In the genomic region with DNA sequence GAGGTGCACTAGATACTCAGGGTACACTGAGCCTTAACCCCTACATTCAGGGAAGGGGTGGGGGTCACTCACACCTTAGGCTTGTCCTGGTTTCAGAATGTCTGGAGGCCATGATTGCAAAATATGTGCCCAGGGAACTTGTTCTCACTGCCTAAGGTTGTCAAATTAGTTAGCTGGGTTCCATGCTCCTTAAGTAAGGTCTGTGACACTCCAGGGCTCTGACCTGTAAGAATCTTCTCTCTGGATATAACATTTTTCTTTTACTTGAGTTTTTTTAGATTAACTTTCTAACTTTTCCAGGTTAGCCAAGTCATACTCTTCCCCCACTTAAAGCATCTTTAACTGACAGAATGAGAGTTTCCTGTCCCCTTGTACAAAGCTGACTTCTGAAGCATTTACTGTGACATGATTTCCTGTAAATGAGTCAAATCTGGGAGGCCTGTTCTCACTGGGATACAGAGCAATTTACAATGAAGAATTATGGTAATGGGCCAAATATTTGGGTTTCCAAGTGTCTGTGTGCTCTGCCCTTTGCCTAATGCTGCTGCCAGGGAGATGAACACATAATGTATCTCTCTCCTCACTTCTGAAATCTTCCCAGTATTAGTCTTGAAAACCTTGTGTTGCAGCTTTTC, we compare ENCODE assay signal across 10 cellular contexts.
DNase-seq lines count a peak whose midpoint lies in the region; ATAC-seq and TF ChIP-seq lines count a peak whose summit lies in the region.
"Had no signal": no experiment of that assay in that cellular context is flagged by ENCODE, and none has a peak within 500 bp of the region (broad histone marks: within the 10 kb centered on the region; RNA-seq: fewer than 3 reads in every experiment).

No MANE protein-coding gene starts in this region.

- H3T11ph ChIP-seq in H9 (ENCODE audit: low read length) = no peak overlapping the region

- no peak overlapping the region for H3K14ac ChIP-seq in mesenchymal stem cell (ENCODE audit: low read length in 2 of 2)
- H3K14ac ChIP-seq in H9 (ENCODE audit: insufficient read depth, low read length) = no peak overlapping the region

- no peak overlapping the region for H2BK20ac ChIP-seq in H9 (ENCODE audit: low read depth, low read length, poor library complexity, severe bottlenecking)

- peak; percentile 67 for ATAC-seq in GM21447 (IDR thresholded peaks at IDR 0.05; ENCODE audit: unreplicated experiment)
- ATAC-seq in activated naive CD4-positive, alpha-beta T cell treated with anti-CD3 and anti-CD28 coated beads, Interleukin-2, amount 50 U/mL, for 72 hours = peak; percentile 79 to 83

- peaks cover 4 to 14% of the 10 kb centered on the region in 2 donors for H3K36me3 Mint-ChIP-seq in activated naive CD4-positive, alpha-beta T cell treated with anti-CD3 and anti-CD28 coated beads, Interleukin-2, amount 50 U/mL, for 72 hours
- H3K36me3 Mint-ChIP-seq in H9 (ENCODE audit: insufficient read depth in 1 of 3, low read depth in 3 of 3) = peaks cover 8 to 30% (median 22%) of the 10 kb centered on the region in 3 experiments
- H3K36me3 Mint-ChIP-seq: CD4-positive, alpha-beta memory T cell had no signal

- no peak overlapping the region for H3K27ac ChIP-seq in A673 (ENCODE audit: low read depth, low read length, poor library complexity, severe bottlenecking)
- no peak overlapping the region for H3K27ac ChIP-seq in mesenchymal stem cell (ENCODE audit: low read length, poor library complexity, severe bottlenecking)
- no peak overlapping the region for H3K27ac ChIP-seq in H9 (ENCODE audit: insufficient read length, low read depth, low read length)

- no peak overlapping the region for H2BK15ac ChIP-seq in mesenchymal stem cell (ENCODE audit: low read depth, poor library complexity, severe bottlenecking)
- no peak overlapping the region for H2BK15ac ChIP-seq in H9 (ENCODE audit: low read depth, low read length)

- no peaks in the 10 kb centered on the region for H3K4me1 Mint-ChIP-seq in H9

- H2BK5ac ChIP-seq in mesenchymal stem cell (ENCODE audit: low read depth, low read length, poor library complexity, severe bottlenecking) (no peak overlapping the region), H9 (ENCODE audit: insufficient read length, low read length) (no peak overlapping the region)

- H2AFZ ChIP-seq in mesenchymal stem cell (ENCODE audit: low read depth, low read length) = no peak overlapping the region
- H2AFZ ChIP-seq in H9 (ENCODE audit: low read length) = no peak overlapping the region

- peaks cover 4 to 17% of the 10 kb centered on the region in 2 donors for H3K9me3 Mint-ChIP-seq in activated naive CD4-positive, alpha-beta T cell treated with anti-CD3 and anti-CD28 coated beads, Interleukin-2, amount 50 U/mL, for 72 hours
- H3K9me3 Mint-ChIP-seq in H9 = no peaks in the 10 kb centered on the region
- H3K9me3 Mint-ChIP-seq: neural crest cell had no signal

- CTCF ChIA-PET in A673 (lab: Charles Lee) = no interaction called here

- H4K91ac ChIP-seq in mesenchymal stem cell (ENCODE audit: low read length) (peak overlapping the region; percentile 9), H9 (ENCODE audit: insufficient read length, low read depth, low read length) (no peak overlapping the region)

- H2BK12ac ChIP-seq in mesenchymal stem cell (ENCODE audit: low read length in 2 of 2) (peak overlapping the region in 1 of 2 experiments; percentile 67), H9 (ENCODE audit: insufficient read length, low read depth, low read length) (no peak overlapping the region)

- H3K79me1 ChIP-seq in mesenchymal stem cell (replicated peaks; ENCODE audit: low read length, poor library complexity, severe bottlenecking) (no peaks in the 10 kb centered on the region), H9 (ENCODE audit: insufficient read depth, low read depth, low read length, poor library complexity, severe bottlenecking) (no peaks in the 10 kb centered on the region)

- BruUV-seq in A673 (replicated peaks; lab: Mats Ljungman, UMichigan) = no TSS peak

- TF ChIP-seq CTCF in A673 (conservative IDR thresholded peaks at IDR 0.05; ENCODE audit: low read depth, low read length) (no peak), H9 (conservative IDR thresholded peaks at IDR 0.05) (no peak)

- no peaks in the 10 kb centered on the region for H3K23me2 ChIP-seq in H9 (ENCODE audit: insufficient read length, low read depth, low read length, poor library complexity, severe bottlenecking)

- no peak overlapping the region for H3K4me3 Mint-ChIP-seq in H9
- H3K4me3 Mint-ChIP-seq: neural crest cell had no signal

- H2AK5ac ChIP-seq in mesenchymal stem cell (ENCODE audit: low read length, severe bottlenecking) = no peak overlapping the region
- H2AK5ac ChIP-seq in H9 (ENCODE audit: insufficient read length, low read length) = no peak overlapping the region

- no peak overlapping the region for H2BK120ac ChIP-seq in mesenchymal stem cell (ENCODE audit: low read depth, low read length)
- no peak overlapping the region for H2BK120ac ChIP-seq in H9 (ENCODE audit: low read depth, low read length, poor library complexity, severe bottlenecking)

- H3K36me3 ChIP-seq in A673 (ENCODE audit: insufficient read depth, low read length, poor library complexity, severe bottlenecking) = no peaks in the 10 kb centered on the region
- H3K36me3 ChIP-seq in mesenchymal stem cell (ENCODE audit: control insufficient read depth in 1 of 2, insufficient read depth in 2 of 2, low read depth in 1 of 2, low read length in 2 of 2) = peaks cover 0 to 18% of the 10 kb centered on the region in 2 experiments

- H3K27me3 ChIP-seq in A673 (replicated peaks; ENCODE audit: insufficient read depth, low read depth, low read length, poor library complexity) (no peaks in the 10 kb centered on the region), mesenchymal stem cell (ENCODE audit: control insufficient read depth in 1 of 2, insufficient read depth in 1 of 2, low read length in 2 of 2) (no peaks in the 10 kb centered on the region), H9 (ENCODE audit: insufficient read depth, low read length) (no peaks in the 10 kb centered on the region)

- H4K8ac ChIP-seq in mesenchymal stem cell (ENCODE audit: low read length) = peak overlapping the region; percentile 22
- no peak overlapping the region for H4K8ac ChIP-seq in H9 (replicated peaks; ENCODE audit: insufficient read length, low read depth, low read length)

- no peaks in the 10 kb centered on the region for H3K27me3 Mint-ChIP-seq in H9 (ENCODE audit: low read depth)
- H3K27me3 Mint-ChIP-seq: CD4-positive, alpha-beta memory T cell had no signal

- H3K23ac ChIP-seq in mesenchymal stem cell (ENCODE audit: low read length in 2 of 2) (no peak overlapping the region), H9 (ENCODE audit: insufficient read length, low read depth, low read length) (no peak overlapping the region)

- POLR2A ChIA-PET in A673 (lab: Charles Lee; ENCODE audit: low non-redundant PET) = no interaction called here

- no peak overlapping the region for H3K56ac ChIP-seq in H9 (ENCODE audit: insufficient read length, low read depth, low read length)

- H3K18ac ChIP-seq in mesenchymal stem cell (ENCODE audit: low read depth in 1 of 2, low read length in 2 of 2) = peak overlapping the region; percentile 5 to 28
- no peak overlapping the region for H3K18ac ChIP-seq in H9 (ENCODE audit: insufficient read length, low read depth, low read length)

- intact Hi-C loops in A673 (cut with micrococcal nuclease; ENCODE audit: unreplicated experiment) = no loop called here
- intact Hi-C loops in cardiac septum (cut with DNase I) = no loop called here

- H3K4ac ChIP-seq in mesenchymal stem cell (ENCODE audit: low read depth in 1 of 2, low read length in 2 of 2) = peak overlapping the region in 1 of 2 experiments; percentile 69
- H3K4ac ChIP-seq in H9 (ENCODE audit: low read depth, low read length) = no peak overlapping the region

- peak overlapping the region; percentile 77 to 94 for H3K27ac Mint-ChIP-seq in activated naive CD4-positive, alpha-beta T cell treated with anti-CD3 and anti-CD28 coated beads, Interleukin-2, amount 50 U/mL, for 72 hours
- H3K27ac Mint-ChIP-seq in H9 = no peak overlapping the region; a peak in 1 of 7 replicates

- H3K9ac ChIP-seq in mesenchymal stem cell (ENCODE audit: low read length) (peak overlapping the region; percentile 43), H9 (ENCODE audit: extremely low read depth, insufficient read length, low read length) (no peak overlapping the region)

- H3K4me3 ChIP-seq in A673 (ENCODE audit: low read depth, low read length, poor library complexity, severe bottlenecking) = no peak overlapping the region
- peak overlapping the region in 1 of 2 experiments; percentile 32 for H3K4me3 ChIP-seq in mesenchymal stem cell (ENCODE audit: insufficient read depth in 1 of 2, low read depth in 1 of 2, low read length in 2 of 2)

- H3K9me3 ChIP-seq in A673 (ENCODE audit: low read depth, low read length, poor library complexity, severe bottlenecking) (no peaks in the 10 kb centered on the region), mesenchymal stem cell (ENCODE audit: control insufficient read depth, low read length) (no peaks in the 10 kb centered on the region), H9 (ENCODE audit: control insufficient read depth, low read depth, low read length) (no peaks in the 10 kb centered on the region)

- H3K4me2 ChIP-seq in mesenchymal stem cell (ENCODE audit: low read length, poor library complexity, severe bottlenecking) (no peak overlapping the region), H9 (ENCODE audit: insufficient read depth, insufficient read length, low read length) (no peak overlapping the region)

- no peaks in the 10 kb centered on the region for H4K20me1 ChIP-seq in H9 (ENCODE audit: control insufficient read depth, insufficient read depth, insufficient read length)

- H3K4me1 ChIP-seq in A673 (ENCODE audit: insufficient read depth, low read length, poor library complexity, severe bottlenecking) (no peaks in the 10 kb centered on the region), mesenchymal stem cell (ENCODE audit: control insufficient read depth, insufficient read depth, low read depth, low read length) (no peaks in the 10 kb centered on the region), H9 (ENCODE audit: insufficient read depth, low read length) (no peaks in the 10 kb centered on the region)

- H3K79me2 ChIP-seq in H9 (ENCODE audit: insufficient read depth, low read length) = no peaks in the 10 kb centered on the region

- H4K5ac ChIP-seq in H9 (ENCODE audit: insufficient read length, low read depth, low read length) = no peak overlapping the region

- DNase-seq in A673 (ENCODE audit: low spot score) (peak; percentile 45), mesenchymal stem cell (peak; percentile 68), H9 (no peak), cardiac septum (ENCODE audit: low spot score) (no peak), HPDE6-E6E7 (ENCODE audit: extremely low spot score) (no peak), 8988T (no peak)
- DNase-seq in activated naive CD4-positive, alpha-beta T cell treated with anti-CD3 and anti-CD28 coated beads, Interleukin-2, amount 50 U/mL, for 72 hours (ENCODE audit: low spot score in 2 of 2) = no peak

Comparison
In these comparisons a context has a peak if more than half of its experiments do, and no peak if none do; other contexts are left out.
1. DNase-seq: peak in A673 (single experiment) and mesenchymal stem cell (single experiment); none in activated naive CD4-positive, alpha-beta T cell treated with anti-CD3 and anti-CD28 coated beads, Interleukin-2, amount 50 U/mL, for 72 hours (0 of 2), H9 (single experiment), cardiac septum (single experiment), HPDE6-E6E7 (single experiment) and 8988T (single experiment).
2. H3K27ac Mint-ChIP-seq: peak in activated naive CD4-positive, alpha-beta T cell treated with anti-CD3 and anti-CD28 coated beads, Interleukin-2, amount 50 U/mL, for 72 hours (2 of 2); none in H9 (0 of 3).